ENCODE assay signal across 26 cellular contexts in the genomic region with DNA sequence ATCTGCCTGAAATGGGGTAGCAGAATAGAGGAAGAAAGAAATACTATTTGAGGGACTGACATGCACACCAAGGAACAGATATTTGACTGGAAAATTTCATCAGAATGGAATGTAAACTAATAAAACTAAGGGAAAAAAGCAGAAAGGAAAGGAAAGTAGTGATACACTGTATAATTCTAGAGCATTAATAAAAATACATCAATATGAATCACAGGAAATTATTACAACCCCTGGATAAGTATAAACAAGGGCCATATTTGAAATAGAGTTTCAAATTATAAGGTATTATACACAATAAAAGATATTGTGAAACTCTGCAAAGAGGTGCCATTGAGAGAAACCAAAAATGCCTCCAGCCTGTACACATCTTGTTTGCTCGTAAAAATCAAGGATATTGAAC.
A peak's percentile ranks its signal among the peaks of the same experiment; 100 is the strongest.
DNase-seq lines count a peak whose midpoint lies in the region; ATAC-seq, FAIRE-seq and TF ChIP-seq lines count a peak whose summit lies in the region.
"Had no signal": no experiment of that assay in that cellular context is flagged by ENCODE, and none has a peak within 500 bp of the region (broad histone marks: within the 10 kb centered on the region; RNA-seq: fewer than 3 reads in every experiment).

No MANE protein-coding gene starts in this region.

- ATAC-seq in HG02678 (IDR thresholded peaks at IDR 0.05; ENCODE audit: unreplicated experiment) (no peak), lower lobe of right lung (no peak)
- ATAC-seq: GM12878 had no signal

- H3K27me3 ChIP-seq in hepatocyte (no peaks in the 10 kb centered on the region), smooth muscle cell (ENCODE audit: low read depth) (peaks cover 8% of the 10 kb centered on the region), lower lobe of right lung (ENCODE audit: low read depth) (no peaks in the 10 kb centered on the region)
- H3K27me3 ChIP-seq: BE2C, BLaER1 had no signal

- H4K20me1 ChIP-seq in hepatocyte (ENCODE audit: insufficient read depth, poor library complexity, severe bottlenecking) (no peaks in the 10 kb centered on the region), smooth muscle cell (ENCODE audit: low read depth) (no peaks in the 10 kb centered on the region)
- H4K20me1 ChIP-seq: BLaER1 had no signal

- DNase-seq in hepatocyte (ENCODE audit: low spot score) (no peak), smooth muscle cell (lab: John Stamatoyannopoulos, UW; ENCODE audit: unreplicated experiment) (no peak), lower lobe of right lung (no peak)
- DNase-seq in activated CD8-positive, alpha-beta memory T cell treated with anti-CD3 and anti-CD28 coated beads for 24 hours = no peak
- DNase-seq: 8988T; ACHN; BE2C; C1 segment of cervical spinal cord; CD4-positive, alpha-beta memory T cell; CD4-positive, CD25-positive, alpha-beta regulatory T cell; CD8-positive, alpha-beta memory T cell; COR-L47; DMS 273 treated with DMSO at 0.1 percent for 48 hours; DMS153; DMS53; DMS79; DND-41; EL; GDM1 had no signal

- H3K9ac ChIP-seq in smooth muscle cell (ENCODE audit: low read depth) = no peak overlapping the region
- H3K9ac ChIP-seq: BLaER1 had no signal

- H3K27ac ChIP-seq in hepatocyte = peak overlapping the region; percentile 7
- H3K27ac ChIP-seq in smooth muscle cell (ENCODE audit: low read depth) = no peak overlapping the region
- H3K27ac ChIP-seq in lower lobe of right lung = no peak overlapping the region
- H3K27ac ChIP-seq: BLaER1 had no signal

- no peak overlapping the region for H3K4me3 ChIP-seq in hepatocyte
- H3K4me3 ChIP-seq in smooth muscle cell = no peak overlapping the region
- H3K4me3 ChIP-seq in lower lobe of right lung = no peak overlapping the region
- H3K4me3 ChIP-seq: BLaER1, GM12878 had no signal

- H3F3A ChIP-seq in smooth muscle cell (ENCODE audit: low read depth) = no peaks in the 10 kb centered on the region

- H3K4me2 ChIP-seq in hepatocyte = peak overlapping the region; percentile 34
- peak overlapping the region; percentile 34 for H3K4me2 ChIP-seq in smooth muscle cell
- H3K4me2 ChIP-seq: BLaER1 had no signal

- 64% methylated on average over 1 of the region's 1 CpG for WGBS in hepatocyte (ENCODE audit: low lambda C conversion rate, missing lambda C conversion rate)
- whole genome bisulfite sequencing in smooth muscle cell (ENCODE audit: low lambda C conversion rate) = 56% methylated on average over 1 of the region's 1 CpG

- peak; percentile 61 for FAIRE-seq in endometrium (lab: Jason Lieb, UNC)
- FAIRE-seq: A204.1, GM12878, GM12892, GM18507 had no signal

- H2AFZ ChIP-seq in hepatocyte (no peak overlapping the region), smooth muscle cell (ENCODE audit: low read depth) (no peak overlapping the region)

- peaks cover 5% of the 10 kb centered on the region for H3K4me1 ChIP-seq in hepatocyte (ENCODE audit: insufficient read depth)
- H3K4me1 ChIP-seq in smooth muscle cell (ENCODE audit: low read depth) = no peaks in the 10 kb centered on the region
- no peaks in the 10 kb centered on the region for H3K4me1 ChIP-seq in lower lobe of right lung
- H3K4me1 ChIP-seq: BE2C, BLaER1 had no signal

- H3K9me3 ChIP-seq in hepatocyte (ENCODE audit: low read depth) (no peaks in the 10 kb centered on the region), smooth muscle cell (replicated peaks; ENCODE audit: low read depth) (no peaks in the 10 kb centered on the region), lower lobe of right lung (no peaks in the 10 kb centered on the region)
- H3K9me3 ChIP-seq: BE2C, BLaER1 had no signal

- TF ChIP-seq CTCF in hepatocyte (IDR thresholded peaks at IDR 0.05; ENCODE audit: poor library complexity) (no peak), smooth muscle cell (IDR thresholded peaks at IDR 0.05; ENCODE audit: borderline replicate concordance, insufficient read depth, poor library complexity, severe bottlenecking) (no peak), lower lobe of right lung (IDR thresholded peaks at IDR 0.05) (no peak)

- no peaks in the 10 kb centered on the region for H3K79me2 ChIP-seq in hepatocyte
- no peaks in the 10 kb centered on the region for H3K79me2 ChIP-seq in smooth muscle cell (ENCODE audit: low read depth)

- no peaks in the 10 kb centered on the region for H3K36me3 ChIP-seq in hepatocyte (replicated peaks; ENCODE audit: insufficient read depth, low read depth)
- H3K36me3 ChIP-seq in smooth muscle cell (ENCODE audit: low read depth) = no peaks in the 10 kb centered on the region
- no peaks in the 10 kb centered on the region for H3K36me3 ChIP-seq in lower lobe of right lung
- H3K36me3 ChIP-seq: BE2C, BLaER1 had no signal

- no peaks in the 10 kb centered on the region for H3K9me2 ChIP-seq in hepatocyte (replicated peaks; ENCODE audit: insufficient read depth)

- intact Hi-C loops in lower lobe of right lung (cut with DNase I) = no loop called here
